In the genomic region with DNA sequence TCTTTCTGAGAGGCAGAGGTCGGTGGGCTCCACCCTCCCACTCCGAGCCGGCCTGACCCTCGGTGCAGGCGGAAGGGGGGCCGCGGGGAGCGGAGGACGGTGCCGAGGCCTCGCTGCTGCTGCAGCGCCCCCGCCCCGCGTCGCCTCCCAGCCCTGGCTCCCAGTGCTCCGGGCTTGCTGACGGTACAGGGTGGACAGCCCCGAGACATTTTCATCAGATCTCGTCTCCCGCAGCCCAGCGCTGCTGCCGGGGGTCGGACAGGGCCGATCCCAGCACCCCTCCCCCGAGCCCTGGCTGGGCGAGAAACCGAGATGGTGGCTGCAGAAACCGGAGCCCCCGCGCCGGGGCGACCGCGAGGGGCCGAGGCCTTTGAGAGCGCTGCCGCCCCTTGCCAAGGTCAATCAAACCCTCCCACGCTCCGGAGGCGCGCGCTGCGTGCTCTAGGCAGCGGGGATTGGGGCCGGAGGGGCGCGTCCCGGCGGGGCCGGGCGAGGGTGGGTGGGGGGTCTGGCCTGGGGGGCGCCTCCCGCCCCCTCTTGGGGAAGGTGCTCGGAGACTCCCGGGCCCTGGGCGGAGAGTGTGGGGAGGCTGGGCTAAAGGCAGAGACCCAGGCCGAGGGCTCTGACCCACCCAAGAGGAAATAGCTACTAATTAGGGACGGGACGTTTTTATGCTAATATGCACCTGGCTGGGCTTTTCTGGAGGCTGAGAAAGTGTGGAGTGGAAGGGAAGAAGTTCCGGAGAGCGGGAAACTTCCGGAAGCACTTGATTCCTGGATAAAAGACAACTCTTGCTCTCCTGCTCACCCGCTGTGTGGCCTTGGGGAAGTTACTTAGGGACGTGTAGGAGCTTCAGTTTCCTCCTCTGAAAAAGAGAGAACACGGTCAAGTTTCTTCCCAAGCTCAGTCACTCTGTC, we compare ENCODE assay signal across 9 cellular contexts. TPM values are rescaled to one million over a fixed set of nuclear protein-coding genes. Genes with fewer than 3 reads are reported as not detected.
DNase-seq lines count a peak whose midpoint lies in the region; ATAC-seq and TF ChIP-seq lines count a peak whose summit lies in the region.
"Had no signal": no experiment of that assay in that cellular context is flagged by ENCODE, and none has a peak within 500 bp of the region (broad histone marks: within the 10 kb centered on the region; RNA-seq: fewer than 3 reads in every experiment).

No MANE protein-coding gene starts in this region.

- 1% methylated on average over 66 of the region's 66 CpGs for WGBS in ectodermal cell, 2 experiments

- H3K27me3 ChIP-seq in ectodermal cell (ENCODE audit: control insufficient read depth, insufficient read depth, low read length, poor library complexity, severe bottlenecking) = peaks cover 88% of the 10 kb centered on the region

- no peak overlapping the region for H3K27ac ChIP-seq in ectodermal cell (ENCODE audit: insufficient read depth, low read depth, low read length, poor library complexity, severe bottlenecking)

- no peaks in the 10 kb centered on the region for H3K9me3 ChIP-seq in ectodermal cell (ENCODE audit: control insufficient read depth, low read length)

- peaks cover 57% of the 10 kb centered on the region for H3K27me3 Mint-ChIP-seq in activated T-cell treated with anti-CD3 and anti-CD28 coated beads, Interleukin-2, amount 50 U/mL, for 4 hours (ENCODE audit: low read depth)
- peaks cover 57% of the 10 kb centered on the region for H3K27me3 Mint-ChIP-seq in activated T-cell treated with anti-CD3 and anti-CD28 coated beads, Interleukin-2, amount 50 U/mL, for 24 hours
- H3K27me3 Mint-ChIP-seq in mesothelial cell of epicardium (ENCODE audit: low read depth) (no peaks in the 10 kb centered on the region), type B pancreatic cell (peaks cover 51% of the 10 kb centered on the region)

- H3K4me3 Mint-ChIP-seq in activated T-cell treated with anti-CD3 and anti-CD28 coated beads, Interleukin-2, amount 50 U/mL, for 4 hours = peak overlapping the region; percentile 13
- H3K4me3 Mint-ChIP-seq in activated T-cell treated with anti-CD3 and anti-CD28 coated beads, Interleukin-2, amount 50 U/mL, for 24 hours = no peak overlapping the region
- H3K4me3 Mint-ChIP-seq in mesothelial cell of epicardium (peak overlapping the region; percentile 65), type B pancreatic cell (peak overlapping the region; percentile 85)

- no peaks in the 10 kb centered on the region for H3K36me3 ChIP-seq in ectodermal cell (ENCODE audit: control insufficient read depth, insufficient read depth, low read length)

- peak; percentile 15 for TF ChIP-seq CTCF in mesothelial cell of epicardium (IDR thresholded peaks at IDR 0.05; ENCODE audit: unreplicated experiment)
- TF ChIP-seq CTCF in type B pancreatic cell (conservative IDR thresholded peaks at IDR 0.05) = peak; percentile 38

- H3K4me3 ChIP-seq in ectodermal cell (ENCODE audit: insufficient read depth, low read depth, low read length) = peak overlapping the region; percentile 41

- peaks cover 38% of the 10 kb centered on the region for H3K4me1 Mint-ChIP-seq in activated T-cell treated with anti-CD3 and anti-CD28 coated beads, Interleukin-2, amount 50 U/mL, for 4 hours (ENCODE audit: low read depth)
- peaks cover 40% of the 10 kb centered on the region for H3K4me1 Mint-ChIP-seq in activated T-cell treated with anti-CD3 and anti-CD28 coated beads, Interleukin-2, amount 50 U/mL, for 24 hours (ENCODE audit: low read depth)
- H3K4me1 Mint-ChIP-seq in mesothelial cell of epicardium (peaks cover 45% of the 10 kb centered on the region), type B pancreatic cell (ENCODE audit: unreplicated experiment) (peaks cover 49% of the 10 kb centered on the region)

- H3K9me3 Mint-ChIP-seq in activated T-cell treated with anti-CD3 and anti-CD28 coated beads, Interleukin-2, amount 50 U/mL, for 4 hours = no peaks in the 10 kb centered on the region
- H3K9me3 Mint-ChIP-seq in activated T-cell treated with anti-CD3 and anti-CD28 coated beads, Interleukin-2, amount 50 U/mL, for 24 hours = no peaks in the 10 kb centered on the region
- no peaks in the 10 kb centered on the region for H3K9me3 Mint-ChIP-seq in mesothelial cell of epicardium
- H3K9me3 Mint-ChIP-seq in type B pancreatic cell = peaks cover 4% of the 10 kb centered on the region

- DNase-seq in activated T-cell treated with anti-CD3 and anti-CD28 coated beads, Interleukin-2, amount 50 U/mL, for 4 hours = no peak
- DNase-seq in activated T-cell treated with anti-CD3 and anti-CD28 coated beads, Interleukin-2, amount 50 U/mL, for 24 hours = no peak
- DNase-seq in mesothelial cell of epicardium (ENCODE audit: low spot score in 2 of 2, unreplicated experiment in 2 of 2) = peak in 1 of 2 experiments; percentile 59
- DNase-seq in type B pancreatic cell (ENCODE audit: extremely low spot score, unreplicated experiment) = no peak
- no peak for DNase-seq in stimulated activated CD4-positive, alpha-beta T cell treated with anti-CD3 and anti-CD28 coated beads, Interleukin-12 subunit alpha, Interleukin-12 subunit beta, amount 100 ng/mL, for 4 hours
- DNase-seq in T-helper 2 cell = no peak
- DNase-seq: SW 1271 had no signal

- H3K36me3 Mint-ChIP-seq in activated T-cell treated with anti-CD3 and anti-CD28 coated beads, Interleukin-2, amount 50 U/mL, for 4 hours (ENCODE audit: insufficient read depth) = no peaks in the 10 kb centered on the region
- H3K36me3 Mint-ChIP-seq in activated T-cell treated with anti-CD3 and anti-CD28 coated beads, Interleukin-2, amount 50 U/mL, for 24 hours (ENCODE audit: low read depth) = no peaks in the 10 kb centered on the region
- H3K36me3 Mint-ChIP-seq in mesothelial cell of epicardium (no peaks in the 10 kb centered on the region), type B pancreatic cell (no peaks in the 10 kb centered on the region)

- no peak overlapping the region for H3K27ac Mint-ChIP-seq in activated T-cell treated with anti-CD3 and anti-CD28 coated beads, Interleukin-2, amount 50 U/mL, for 24 hours
- peak overlapping the region; percentile 86 for H3K27ac Mint-ChIP-seq in mesothelial cell of epicardium
- H3K27ac Mint-ChIP-seq in type B pancreatic cell = peak overlapping the region; percentile 80

- peak in 1 of 2 donors; percentile 18 for ATAC-seq in activated T-cell treated with anti-CD3 and anti-CD28 coated beads, Interleukin-2, amount 50 U/mL, for 4 hours
- ATAC-seq in HG03439 (IDR thresholded peaks at IDR 0.05; ENCODE audit: unreplicated experiment) = no peak

- peaks cover 28% of the 10 kb centered on the region for H3K4me1 ChIP-seq in ectodermal cell (ENCODE audit: control insufficient read depth, insufficient read depth, low read length)

RNA-seq across cellular contexts. Expression of a gene that starts 42.7 kb away (rescaled TPM):
- total RNA-seq in activated T-cell treated with anti-CD3 and anti-CD28 coated beads, Interleukin-2, amount 50 U/mL, for 4 hours = under 1 TPM in 1 of 3 donors, not detected in 2; 0.15 TPM
- 4.5 TPM for polyA plus RNA-seq in ectodermal cell (2013, experiment 1 of 4)
- polyA plus RNA-seq in ectodermal cell (2013, experiment 2 of 4) = 3.9 TPM
- 4.7 TPM for polyA plus RNA-seq in ectodermal cell (2013, experiment 3 of 4)
- polyA plus RNA-seq in ectodermal cell (2013, experiment 4 of 4) = 4.4 TPM
- 98.9 to 115 TPM (median 106 TPM) in 3 replicates for total RNA-seq in mesothelial cell of epicardium
- 57.7 and 65.0 TPM in 2 replicates for total RNA-seq in type B pancreatic cell (ENCODE audit: low replicate concordance)

Comparison
In these comparisons a context has a peak if more than half of its experiments do, and no peak if none do; other contexts are left out.
1. RNA of a gene that starts 42.7 kb away (total RNA-seq): 98.9 to 115 TPM in mesothelial cell of epicardium and 57.7 to 65.0 TPM in type B pancreatic cell; 0.15 TPM in activated T-cell treated with anti-CD3 and anti-CD28 coated beads, Interleukin-2, amount 50 U/mL, for 4 hours; every median in the first group is over 10 times any median in the second.